ENCODE assay signal across 10 cellular contexts in the genomic region with DNA sequence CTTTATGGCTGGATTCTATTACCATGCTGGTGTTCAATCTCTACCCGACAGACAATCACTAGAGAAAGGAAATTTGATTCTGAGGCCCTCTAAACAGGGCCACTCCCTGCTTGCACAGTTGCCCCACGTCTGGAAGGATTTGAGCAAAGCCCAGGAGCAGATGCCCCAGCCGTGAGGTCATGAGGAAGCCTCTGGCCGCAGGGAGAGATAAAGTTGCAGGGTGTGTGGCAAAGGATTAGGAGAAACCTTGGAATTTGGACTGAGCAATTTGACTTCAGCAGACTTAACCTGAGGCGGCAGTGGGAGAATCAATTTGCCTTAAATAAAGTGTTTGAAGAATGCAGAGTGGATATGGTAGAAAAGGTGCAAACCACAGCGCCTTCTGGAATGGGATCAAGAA. TPM values are rescaled to one million over a fixed set of nuclear protein-coding genes. Genes with fewer than 3 reads are reported as not detected.
DNase-seq lines count a peak whose midpoint lies in the region; ATAC-seq and TF ChIP-seq lines count a peak whose summit lies in the region.
"Had no signal": no experiment of that assay in that cellular context is flagged by ENCODE, and none has a peak within 500 bp of the region (broad histone marks: within the 10 kb centered on the region; RNA-seq: fewer than 3 reads in every experiment).

No MANE protein-coding gene starts in this region.

- POLR2A ChIA-PET in Caco-2 (lab: Charles Lee): interaction anchor here (0.9 to 1.9 kb wide), 3 partner anchors 15 to 40 kb away, joined by 3 to 4 read pairs (median 3); a partner anchor contains a TSS

- H3K36me3 Mint-ChIP-seq in Caco-2 (ENCODE audit: insufficient read depth, unreplicated experiment) (peaks cover 8% of the 10 kb centered on the region), endodermal cell (ENCODE audit: low read depth) (no peaks in the 10 kb centered on the region)
- H3K36me3 Mint-ChIP-seq: IgD-negative memory B cell had no signal

- H3K9ac ChIP-seq in endodermal cell (ENCODE audit: extremely low read depth, low read length, poor library complexity, severe bottlenecking): peak overlapping the region; percentile 47

- H3K9me3 Mint-ChIP-seq in Caco-2 (ENCODE audit: unreplicated experiment): no peaks in the 10 kb centered on the region
- no peaks in the 10 kb centered on the region for H3K9me3 Mint-ChIP-seq in endodermal cell
- H3K9me3 Mint-ChIP-seq: IgD-negative memory B cell had no signal

- no TSS peak for BruUV-seq in Caco-2 (replicated peaks; lab: Mats Ljungman, UMichigan)

- H3K4me3 Mint-ChIP-seq in Caco-2 (ENCODE audit: unreplicated experiment) (peak overlapping the region; percentile 52), endodermal cell (peak overlapping the region; percentile 3)

- no peak for ATAC-seq in GM19397 (IDR thresholded peaks at IDR 0.05; ENCODE audit: unreplicated experiment)

- H3K4me1 ChIP-seq in Caco-2 (peaks cover 81% of the 10 kb centered on the region), endodermal cell (ENCODE audit: control insufficient read depth, insufficient read depth, low read length) (peaks cover 46% of the 10 kb centered on the region), muscle layer of duodenum (ENCODE audit: control insufficient read depth in 1 of 2, insufficient read depth in 2 of 2, low read length in 2 of 2) (peaks cover 0 to 5% of the 10 kb centered on the region in 2 donors)

- H3K27me3 ChIP-seq in Caco-2 (replicated peaks; ENCODE audit: control insufficient read depth, insufficient read depth, low read length) (no peaks in the 10 kb centered on the region), MG63 (no peaks in the 10 kb centered on the region), endodermal cell (ENCODE audit: control insufficient read depth, insufficient read depth, low read length, poor library complexity, severe bottlenecking) (no peaks in the 10 kb centered on the region), muscle layer of duodenum (ENCODE audit: low read depth, low read length) (no peaks in the 10 kb centered on the region), H7 (ENCODE audit: control insufficient read depth, insufficient read depth, low read length) (no peaks in the 10 kb centered on the region)
- H3K27me3 ChIP-seq: esophagus muscularis mucosa had no signal

- H3K27me3 Mint-ChIP-seq in Caco-2 (ENCODE audit: insufficient read depth, unreplicated experiment): no peaks in the 10 kb centered on the region
- H3K27me3 Mint-ChIP-seq in endodermal cell (ENCODE audit: insufficient read depth): no peaks in the 10 kb centered on the region
- H3K27me3 Mint-ChIP-seq: IgD-negative memory B cell had no signal

- intact Hi-C loops in Caco-2 (cut with micrococcal nuclease; ENCODE audit: unreplicated experiment): loop anchor here (1.0 to 2.0 kb wide), 8 partner anchors 15 to 84 kb away; a partner anchor contains a TSS

- H3K4me3 ChIP-seq in Caco-2 (ENCODE audit: low read depth, low read length) (no peak overlapping the region), MG63 (no peak overlapping the region), endodermal cell (ENCODE audit: low read length) (no peak overlapping the region), muscle layer of duodenum (ENCODE audit: low read depth in 1 of 2, low read length in 2 of 2) (no peak overlapping the region), H7 (ENCODE audit: insufficient read depth, low read depth, low read length) (no peak overlapping the region)
- H3K4me3 ChIP-seq: esophagus muscularis mucosa had no signal

- TF ChIP-seq CTCF in Caco-2 (IDR thresholded peaks at IDR 0.05; ENCODE audit: insufficient read depth in 1 of 2, low read depth in 1 of 2, low read length in 1 of 2, severe bottlenecking in 1 of 2, unreplicated experiment in 1 of 2) (no peak), endodermal cell (conservative IDR thresholded peaks at IDR 0.05) (no peak)

- DNase-seq in Caco-2 (peak; percentile 95 to 98), MG63 (peak; percentile 92), endodermal cell (no peak), NCI-H2196 (lab: John Stamatoyannopoulos, UW; ENCODE audit: unreplicated experiment) (no peak), NCI-H187 (lab: John Stamatoyannopoulos, UW) (no peak), H7 (no peak)

- H3K9me3 ChIP-seq in Caco-2: no peaks in the 10 kb centered on the region
- no peaks in the 10 kb centered on the region for H3K9me3 ChIP-seq in MG63
- no peaks in the 10 kb centered on the region for H3K9me3 ChIP-seq in endodermal cell (ENCODE audit: control insufficient read depth, low read length)
- no peaks in the 10 kb centered on the region for H3K9me3 ChIP-seq in muscle layer of duodenum (ENCODE audit: control insufficient read depth in 1 of 2, low read length in 2 of 2)
- H3K9me3 ChIP-seq: esophagus muscularis mucosa had no signal

- 71 to 73% methylated on average over 4 to 6 of the region's 6 CpGs for WGBS in endodermal cell (ENCODE audit: insufficient coverage in 1 of 2, insufficient read length in 1 of 2), 2 experiments

- CTCF ChIA-PET in Caco-2 (lab: Charles Lee): no interaction called here

- H3K27ac ChIP-seq in endodermal cell (ENCODE audit: low read depth, low read length) (no peak overlapping the region), muscle layer of duodenum (ENCODE audit: low read length) (peak overlapping the region; percentile 49)

- H3K36me3 ChIP-seq in Caco-2 (ENCODE audit: control insufficient read depth, insufficient read depth, low read length) (no peaks in the 10 kb centered on the region), MG63 (no peaks in the 10 kb centered on the region), endodermal cell (ENCODE audit: control insufficient read depth, insufficient read depth, low read length) (no peaks in the 10 kb centered on the region), muscle layer of duodenum (ENCODE audit: control insufficient read depth in 1 of 2, insufficient read depth in 2 of 2, low read length in 2 of 2) (no peaks in the 10 kb centered on the region), H7 (replicated peaks; ENCODE audit: control insufficient read depth, insufficient read depth, low read length) (no peaks in the 10 kb centered on the region)
- H3K36me3 ChIP-seq: esophagus muscularis mucosa had no signal

- peaks cover 85% of the 10 kb centered on the region for H3K4me1 Mint-ChIP-seq in Caco-2 (ENCODE audit: low read depth, unreplicated experiment)
- H3K4me1 Mint-ChIP-seq in endodermal cell: peaks cover 89% of the 10 kb centered on the region

- peak overlapping the region; percentile 94 for H3K27ac Mint-ChIP-seq in Caco-2 (ENCODE audit: unreplicated experiment)
- H3K27ac Mint-ChIP-seq in endodermal cell: peak overlapping the region; percentile 90
- H3K27ac Mint-ChIP-seq: IgD-negative memory B cell had no signal

RNA-seq across cellular contexts. Expression of a gene that starts 40.2 kb away (rescaled TPM):
- total RNA-seq in Caco-2 (2022) (78.5 and 84.5 TPM in 2 replicates), endodermal cell (10 to 100 TPM; 59.0 to 71.2 TPM)
- 38.8 and 40.4 TPM in 2 replicates for total RNA-seq in MG63 (2014; rRNA removed; shearing (Covaris generic); ENCODE audit: low replicate concordance)
- polyA plus RNA-seq in endodermal cell (2013, experiment 1 of 2): 36.4 TPM
- polyA plus RNA-seq in endodermal cell (2013, experiment 2 of 2): 43.6 TPM
- total RNA-seq in H7 (2014; rRNA removed; shearing (Covaris generic)): 7.6 and 9.8 TPM in 2 replicates

Comparison
In these comparisons a context has a peak if more than half of its experiments do, and no peak if none do; other contexts are left out.
1. DNase-seq: peak in Caco-2 (2 of 2) and MG63 (single experiment); none in endodermal cell (single experiment), NCI-H2196 (single experiment), NCI-H187 (0 of 2) and H7 (single experiment).